ENCODE assay signal across 8 cellular contexts in the genomic region with DNA sequence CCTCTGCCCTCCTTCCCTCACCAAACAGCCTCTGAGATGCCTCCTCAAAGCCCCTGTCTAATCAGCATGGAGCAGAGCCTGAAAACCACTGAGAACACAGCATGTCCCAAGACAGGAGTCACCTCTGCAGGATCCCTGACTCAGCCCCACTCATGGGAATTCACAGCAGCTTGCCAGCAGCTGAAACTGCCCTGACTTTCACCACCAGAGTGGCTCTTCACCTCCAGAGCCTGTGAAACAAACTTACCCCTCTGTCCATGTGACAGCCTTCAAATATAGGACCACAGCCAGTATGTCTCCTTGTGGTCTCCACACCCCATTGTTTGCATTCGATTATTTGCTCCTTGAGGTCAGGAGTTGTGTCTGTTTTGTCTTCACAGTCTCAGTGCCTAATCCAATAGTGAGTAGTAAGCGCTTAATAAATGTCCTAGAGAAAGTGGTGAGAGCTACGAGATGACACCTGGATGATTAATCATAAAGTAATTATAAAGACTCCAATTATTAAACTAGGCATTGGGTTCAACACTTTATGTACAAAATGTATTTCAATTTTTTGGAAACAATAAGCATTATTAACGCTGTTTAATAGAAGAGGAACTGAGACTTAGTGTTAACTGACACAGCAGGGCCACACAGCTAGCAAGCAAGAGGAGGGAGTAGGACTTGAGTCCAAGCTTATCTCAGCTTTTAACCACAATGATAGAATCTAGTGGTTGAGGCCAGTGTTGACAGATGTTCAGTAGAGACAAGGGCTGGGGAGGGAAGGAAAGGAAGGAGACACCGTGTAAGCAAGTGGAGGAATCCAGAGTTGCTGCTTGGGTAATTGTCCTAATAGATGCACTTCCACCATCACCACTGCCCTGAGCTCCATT.
DNase-seq lines count a peak whose midpoint lies in the region; ATAC-seq and TF ChIP-seq lines count a peak whose summit lies in the region.

No MANE protein-coding gene starts in this region.

- H3K4me3 ChIP-seq in fibroblast of villous mesenchyme (ENCODE audit: low read depth, low read length) = no peak overlapping the region

- peak; percentile 38 for DNase-seq in KG1 (lab: John Stamatoyannopoulos, UW)
- peak; percentile 84 for DNase-seq in fibroblast of villous mesenchyme (ENCODE audit: low read depth)
- DNase-seq in NCI-H1092 (lab: John Stamatoyannopoulos, UW) = no peak
- DNase-seq in stimulated activated CD4-positive, alpha-beta T cell treated with anti-CD3 and anti-CD28 coated beads, Interleukin-4, amount 100 ng/mL, for 1 hour = no peak
- no peak for DNase-seq in NCI-H748 treated with DMSO at 0.1 percent for 48 hours (lab: John Stamatoyannopoulos, UW)
- no peak for DNase-seq in inferior parietal cortex (ENCODE audit: extremely low spot score)

- peak; percentile 70 for ATAC-seq in GM18498 (IDR thresholded peaks at IDR 0.05; ENCODE audit: unreplicated experiment)
- ATAC-seq in GM21737 (IDR thresholded peaks at IDR 0.05; ENCODE audit: unreplicated experiment) = peak; percentile 47

- no peak for TF ChIP-seq CTCF in fibroblast of villous mesenchyme (IDR thresholded peaks at IDR 0.05; ENCODE audit: insufficient read depth, low read depth, low read length)

Comparison
In these comparisons a context has a peak if more than half of its experiments do, and no peak if none do; other contexts are left out.
1. DNase-seq: peak in KG1 (single experiment) and fibroblast of villous mesenchyme (single experiment); none in NCI-H1092 (single experiment), stimulated activated CD4-positive, alpha-beta T cell treated with anti-CD3 and anti-CD28 coated beads, Interleukin-4, amount 100 ng/mL, for 1 hour (single experiment), NCI-H748 treated with DMSO at 0.1 percent for 48 hours (single experiment) and inferior parietal cortex (single experiment).